Comparison of ENCODE assay signal across 25 cellular contexts in the genomic region with DNA sequence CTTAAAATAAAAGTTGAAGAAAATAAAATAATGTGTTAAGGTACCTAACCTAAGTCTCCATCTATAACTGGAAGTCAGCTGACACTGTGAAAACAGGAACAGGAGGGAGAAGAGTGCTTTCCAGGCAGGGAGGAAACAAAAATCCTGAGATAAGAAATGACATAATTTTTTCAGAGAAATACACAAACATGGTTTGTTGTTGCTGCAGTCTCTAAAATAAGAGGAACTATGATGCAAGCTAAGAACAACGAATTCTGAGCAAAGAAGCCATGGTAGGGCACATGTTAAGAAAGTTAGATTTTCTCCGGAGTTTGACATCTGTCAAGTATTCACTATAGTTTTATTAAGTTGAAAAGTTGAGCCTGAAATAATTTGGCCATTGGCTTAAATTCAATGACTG. TPM values are rescaled to one million over a fixed set of nuclear protein-coding genes. Genes with fewer than 3 reads are reported as not detected.
DNase-seq lines count a peak whose midpoint lies in the region; ATAC-seq and TF ChIP-seq lines count a peak whose summit lies in the region.
"Had no signal": no experiment of that assay in that cellular context is flagged by ENCODE, and none has a peak within 500 bp of the region (broad histone marks: within the 10 kb centered on the region; RNA-seq: fewer than 3 reads in every experiment).

No MANE protein-coding gene starts in this region.

- TF ChIP-seq CTCF in cardiac fibroblast (IDR thresholded peaks at IDR 0.05; ENCODE audit: low read depth, low read length) (no peak), dorsolateral prefrontal cortex (IDR thresholded peaks at IDR 0.05 in 54 of 56, conservative IDR thresholded peaks at IDR 0.05 in 2 of 56; ENCODE audit: low read depth in 1 of 56, partially characterized antibody in 56 of 56) (no peak)

- ATAC-seq in naive thymus-derived CD4-positive, alpha-beta T cell, result peak; percentile 41
- ATAC-seq: activated CD8-positive, alpha-beta T cell treated with anti-CD3 and anti-CD28 coated beads, Interleukin-2, amount 10 ng/mL, durations not matched to agents 7 days and 5 days; esophagus mucosa; gastrocnemius medialis; sciatic nerve had no signal

- H3K27ac ChIP-seq in naive thymus-derived CD4-positive, alpha-beta T cell (ENCODE audit: low read depth, low read length), result no peak overlapping the region
- H3K27ac ChIP-seq in dorsolateral prefrontal cortex, result no peak overlapping the region
- H3K27ac ChIP-seq: gastrocnemius medialis, KMS-11, parathyroid adenoma, thoracic aorta had no signal

- intact Hi-C loops in naive thymus-derived CD4-positive, alpha-beta T cell (cut with micrococcal nuclease), result no loop called here
- intact Hi-C loops in dorsolateral prefrontal cortex (cut with DNase I), result no loop called here

- H3K9me3 ChIP-seq in naive thymus-derived CD4-positive, alpha-beta T cell (ENCODE audit: control insufficient read depth in 2 of 3, low read length in 3 of 3), result no peaks in the 10 kb centered on the region
- H3K9me3 ChIP-seq: gastrocnemius medialis, thoracic aorta had no signal

- no peaks in the 10 kb centered on the region for H3K27me3 ChIP-seq in naive thymus-derived CD4-positive, alpha-beta T cell (ENCODE audit: control insufficient read depth in 2 of 2, insufficient read depth in 2 of 2, low read length in 2 of 2)
- no peaks in the 10 kb centered on the region for H3K27me3 ChIP-seq in dorsolateral prefrontal cortex
- H3K27me3 ChIP-seq: gastrocnemius medialis had no signal

- H3K4me3 ChIP-seq in cardiac fibroblast (replicated peaks in 1 of 2; ENCODE audit: low read depth in 2 of 2, low read length in 2 of 2), result no peak overlapping the region
- H3K4me3 ChIP-seq in naive thymus-derived CD4-positive, alpha-beta T cell (ENCODE audit: low read length), result no peak overlapping the region
- no peak overlapping the region for H3K4me3 ChIP-seq in dorsolateral prefrontal cortex
- H3K4me3 ChIP-seq: gastrocnemius medialis, thoracic aorta had no signal

- CTCF ChIA-PET in naive thymus-derived CD4-positive, alpha-beta T cell (lab: Charles Lee), result no interaction called here

- peak; percentile 89 for DNase-seq in GF-D8 (lab: John Stamatoyannopoulos, UW)
- DNase-seq in OCI-M1 (lab: John Stamatoyannopoulos, UW), result peak; percentile 91
- peak; percentile 12 to 51 for DNase-seq in cardiac fibroblast (ENCODE audit: low read depth in 2 of 2)
- DNase-seq in naive thymus-derived CD4-positive, alpha-beta T cell, result no peak
- DNase-seq in C1 segment of cervical spinal cord (lab: John Stamatoyannopoulos, UW), result no peak
- DNase-seq in NCI-H2171 (lab: John Stamatoyannopoulos, UW), result no peak
- DNase-seq in dorsolateral prefrontal cortex, result no peak
- DNase-seq: activated CD4-positive, alpha-beta T cell treated with anti-CD3 and anti-CD28 coated beads for 1 hour; activated CD8-positive, alpha-beta T cell treated with anti-CD3 and anti-CD28 coated beads, Interleukin-2, amount 10 ng/mL, durations not matched to agents 7 days and 5 days; activated effector memory CD4-positive, alpha-beta T cell treated with anti-CD3 and anti-CD28 coated beads, Interleukin-2, amount 50 U/mL, for 16 hours; activated naive CD8-positive, alpha-beta T cell treated with anti-CD3 and anti-CD28 coated beads, Interleukin-2, amount 10 ng/mL, durations not matched to agents 7 days and 5 days; DMS79; effector memory CD4-positive, alpha-beta T cell; gastrocnemius medialis; hypothalamus; NCI-H1694; NCI-H526; nephron progenitor cell; stimulated activated CD4-positive, alpha-beta T cell treated with anti-CD3 and anti-CD28 coated beads, Interleukin-4, amount 100 ng/mL, for 4 hours; stimulated activated naive CD4-positive, alpha-beta T cell had no signal

- H3K36me3 ChIP-seq in naive thymus-derived CD4-positive, alpha-beta T cell (ENCODE audit: control insufficient read depth in 2 of 3, insufficient read depth in 3 of 3, low read length in 3 of 3), result no peaks in the 10 kb centered on the region
- H3K36me3 ChIP-seq: gastrocnemius medialis, thoracic aorta had no signal

- H3K27me3 Mint-ChIP-seq in naive thymus-derived CD4-positive, alpha-beta T cell, result no peaks in the 10 kb centered on the region
- H3K27me3 Mint-ChIP-seq: activated naive CD8-positive, alpha-beta T cell treated with anti-CD3 and anti-CD28 coated beads, Interleukin-2, amount 10 ng/mL, durations not matched to agents 7 days and 5 days had no signal

- POLR2A ChIA-PET in naive thymus-derived CD4-positive, alpha-beta T cell (lab: Charles Lee), result no interaction called here

- H3K27ac Mint-ChIP-seq in naive thymus-derived CD4-positive, alpha-beta T cell, result no peak overlapping the region
- H3K27ac Mint-ChIP-seq: activated CD8-positive, alpha-beta T cell treated with anti-CD3 and anti-CD28 coated beads, Interleukin-2, amount 10 ng/mL, durations not matched to agents 7 days and 5 days; activated naive CD8-positive, alpha-beta T cell treated with anti-CD3 and anti-CD28 coated beads, Interleukin-2, amount 10 ng/mL, durations not matched to agents 7 days and 5 days; nephron progenitor cell had no signal

- no peaks in the 10 kb centered on the region for H3K4me1 ChIP-seq in naive thymus-derived CD4-positive, alpha-beta T cell (ENCODE audit: control insufficient read depth in 2 of 2, insufficient read depth in 2 of 2, low read length in 2 of 2)
- H3K4me1 ChIP-seq: gastrocnemius medialis, parathyroid adenoma had no signal

- peaks cover 0 to 17% (median 7%) of the 10 kb centered on the region in 7 donors for H3K4me1 Mint-ChIP-seq in naive thymus-derived CD4-positive, alpha-beta T cell
- H3K4me1 Mint-ChIP-seq: nephron progenitor cell had no signal

- H3K36me3 Mint-ChIP-seq in naive thymus-derived CD4-positive, alpha-beta T cell, result peaks cover 3 to 54% (median 38%) of the 10 kb centered on the region in 5 donors

- H3K4me3 Mint-ChIP-seq in naive thymus-derived CD4-positive, alpha-beta T cell, result no peak overlapping the region
- H3K4me3 Mint-ChIP-seq: activated CD8-positive, alpha-beta T cell treated with anti-CD3 and anti-CD28 coated beads, Interleukin-2, amount 10 ng/mL, durations not matched to agents 7 days and 5 days; activated naive CD8-positive, alpha-beta T cell treated with anti-CD3 and anti-CD28 coated beads, Interleukin-2, amount 10 ng/mL, durations not matched to agents 7 days and 5 days; nephron progenitor cell had no signal

- peaks cover 0 to 7% (median 0%) of the 10 kb centered on the region in 11 donors for H3K9me3 Mint-ChIP-seq in naive thymus-derived CD4-positive, alpha-beta T cell

RNA-seq across cellular contexts. Expression of a gene that starts 26.9 kb away (rescaled TPM):
- 10 to 100 TPM in 4 of 5 experiments, 1 to 10 TPM in 1; 7.8 to 30.0 (median 16.1) TPM for total RNA-seq in naive thymus-derived CD4-positive, alpha-beta T cell
- 10 to 100 TPM; 21.6 to 24.0 TPM for polyA plus RNA-seq in naive thymus-derived CD4-positive, alpha-beta T cell
- total RNA-seq in dorsolateral prefrontal cortex, result 100 to 1,000 TPM in 1 of 120 experiments, 10 to 100 TPM in 119; 39.6 to 102 (median 74.6) TPM

Comparison
In these comparisons a context has a peak if more than half of its experiments do, and no peak if none do; other contexts are left out.
1. DNase-seq: peak in GF-D8 (single experiment), OCI-M1 (single experiment) and cardiac fibroblast (2 of 2); none in naive thymus-derived CD4-positive, alpha-beta T cell (0 of 9), C1 segment of cervical spinal cord (0 of 14), NCI-H2171 (single experiment) and dorsolateral prefrontal cortex (0 of 10).